ENCODE assay signal across 8 cellular contexts in the genomic region with DNA sequence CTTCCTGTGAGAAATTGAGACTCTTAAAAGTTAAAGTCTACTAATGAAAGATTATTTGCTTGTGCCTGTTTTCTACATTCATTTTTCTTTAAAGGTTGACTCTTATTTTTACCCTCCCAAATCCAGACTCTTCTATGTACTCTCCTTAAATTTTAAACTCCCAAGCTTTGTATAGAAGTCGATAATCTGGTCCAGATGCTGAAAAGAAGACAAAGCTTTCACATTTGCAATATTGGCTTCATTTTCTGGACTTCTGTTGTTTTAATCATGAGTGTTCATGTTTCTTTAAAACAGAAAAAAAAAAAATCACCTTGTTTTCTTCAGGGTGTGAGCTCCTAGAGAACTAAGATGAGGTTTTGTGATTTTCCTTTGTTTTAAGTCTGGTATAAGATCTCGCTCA. TPM values are rescaled to one million over a fixed set of nuclear protein-coding genes. Genes with fewer than 3 reads are reported as not detected.
DNase-seq lines count a peak whose midpoint lies in the region; ATAC-seq and TF ChIP-seq lines count a peak whose summit lies in the region.

No MANE protein-coding gene starts in this region.

- no peaks in the 10 kb centered on the region for H3K9me3 ChIP-seq in hepatocyte (ENCODE audit: low read depth)

- H3K27ac ChIP-seq in hepatocyte: peak overlapping the region; percentile 29

- CTCF ChIA-PET in activated naive CD4-positive, alpha-beta T cell treated with anti-CD3 and anti-CD28 coated beads for 36 hours (lab: Charles Lee): interaction anchor here (0.7 to 2.0 kb wide), 3 partner anchors 17 to 182 kb away, joined by 3 to 10 read pairs (median 3); no protein-coding TSS in a partner anchor
- CTCF ChIA-PET in activated CD4-positive, alpha-beta memory T cell treated with anti-CD3 and anti-CD28 coated beads, Interleukin-2, amount 10 ng/mL, durations not matched to agents 7 days and 5 days (lab: Charles Lee): interaction anchor here (1.1 to 1.7 kb wide), 3 partner anchors 13 to 182 kb away, joined by 3 to 5 read pairs (median 5); no protein-coding TSS in a partner anchor

- 92% methylated on average over 2 of the region's 2 CpGs for WGBS in hepatocyte (ENCODE audit: low lambda C conversion rate, missing lambda C conversion rate)

- peaks cover 15% of the 10 kb centered on the region for H3K4me1 ChIP-seq in hepatocyte (ENCODE audit: insufficient read depth)

- POLR2A ChIA-PET in activated CD4-positive, alpha-beta memory T cell treated with anti-CD3 and anti-CD28 coated beads, Interleukin-2, amount 10 ng/mL, durations not matched to agents 7 days and 5 days (lab: Charles Lee): interaction anchor here (0.9 to 2.3 kb wide), 4 partner anchors 12 to 53 kb away, joined by 3 to 8 read pairs (median 4); no protein-coding TSS in a partner anchor

- H3K9me3 Mint-ChIP-seq in activated naive CD4-positive, alpha-beta T cell treated with anti-CD3 and anti-CD28 coated beads for 36 hours: peaks cover 9% of the 10 kb centered on the region
- peaks cover 8% of the 10 kb centered on the region for H3K9me3 Mint-ChIP-seq in activated CD4-positive, alpha-beta memory T cell treated with anti-CD3 and anti-CD28 coated beads, Interleukin-2, amount 10 ng/mL, durations not matched to agents 7 days and 5 days
- peaks cover 16% of the 10 kb centered on the region in 2 donors for H3K9me3 Mint-ChIP-seq in stimulated activated naive CD8-positive, alpha-beta T cell treated with anti-CD3 and anti-CD28 coated beads, Interleukin-15, amount 100 ng/mL, for 72 hours

- no peak overlapping the region for H3K4me2 ChIP-seq in hepatocyte

- no peak overlapping the region for H3K4me3 ChIP-seq in hepatocyte

- H3K27me3 ChIP-seq in hepatocyte: no peaks in the 10 kb centered on the region

- H3K27me3 Mint-ChIP-seq in activated naive CD4-positive, alpha-beta T cell treated with anti-CD3 and anti-CD28 coated beads for 36 hours (ENCODE audit: low read depth): no peaks in the 10 kb centered on the region
- no peaks in the 10 kb centered on the region for H3K27me3 Mint-ChIP-seq in activated CD4-positive, alpha-beta memory T cell treated with anti-CD3 and anti-CD28 coated beads, Interleukin-2, amount 10 ng/mL, durations not matched to agents 7 days and 5 days
- no peaks in the 10 kb centered on the region for H3K27me3 Mint-ChIP-seq in stimulated activated naive CD8-positive, alpha-beta T cell treated with anti-CD3 and anti-CD28 coated beads, Interleukin-15, amount 100 ng/mL, for 72 hours

- intact Hi-C loops in activated naive CD4-positive, alpha-beta T cell treated with anti-CD3 and anti-CD28 coated beads for 36 hours (cut with micrococcal nuclease): no loop called here

- no peak for ATAC-seq in stimulated activated naive CD8-positive, alpha-beta T cell treated with anti-CD3 and anti-CD28 coated beads, Interleukin-15, amount 100 ng/mL, for 72 hours
- ATAC-seq in GM19023 (IDR thresholded peaks at IDR 0.05; ENCODE audit: unreplicated experiment): no peak

- no peak for DNase-seq in activated naive CD4-positive, alpha-beta T cell treated with anti-CD3 and anti-CD28 coated beads for 36 hours
- no peak for DNase-seq in activated naive CD4-positive, alpha-beta T cell treated with anti-CD3 and anti-CD28 coated beads, Interleukin-2, amount 50 U/mL, for 16 hours
- DNase-seq in activated CD4-positive, alpha-beta memory T cell treated with anti-CD3 and anti-CD28 coated beads, Interleukin-2, amount 10 ng/mL, durations not matched to agents 7 days and 5 days: no peak
- DNase-seq in hepatocyte (ENCODE audit: low spot score) (no peak), RKO (ENCODE audit: low spot score) (no peak), NCI-H1417 (lab: John Stamatoyannopoulos, UW) (no peak)
- no peak for DNase-seq in stimulated activated naive CD8-positive, alpha-beta T cell treated with anti-CD3 and anti-CD28 coated beads, Interleukin-15, amount 100 ng/mL, for 72 hours

- no peaks in the 10 kb centered on the region for H3K36me3 ChIP-seq in hepatocyte (replicated peaks; ENCODE audit: insufficient read depth, low read depth)

- no peak for TF ChIP-seq CTCF in hepatocyte (IDR thresholded peaks at IDR 0.05; ENCODE audit: poor library complexity)

- no peak overlapping the region for H2AFZ ChIP-seq in hepatocyte

- H3K4me1 Mint-ChIP-seq in activated naive CD4-positive, alpha-beta T cell treated with anti-CD3 and anti-CD28 coated beads for 36 hours (ENCODE audit: low read depth): peaks cover 27% of the 10 kb centered on the region
- peaks cover 39% of the 10 kb centered on the region for H3K4me1 Mint-ChIP-seq in activated CD4-positive, alpha-beta memory T cell treated with anti-CD3 and anti-CD28 coated beads, Interleukin-2, amount 10 ng/mL, durations not matched to agents 7 days and 5 days
- H3K4me1 Mint-ChIP-seq in stimulated activated naive CD8-positive, alpha-beta T cell treated with anti-CD3 and anti-CD28 coated beads, Interleukin-15, amount 100 ng/mL, for 72 hours: peaks cover 25% of the 10 kb centered on the region

- H4K20me1 ChIP-seq in hepatocyte (ENCODE audit: insufficient read depth, poor library complexity, severe bottlenecking): no peaks in the 10 kb centered on the region

- peak overlapping the region; percentile 85 for H3K27ac Mint-ChIP-seq in activated naive CD4-positive, alpha-beta T cell treated with anti-CD3 and anti-CD28 coated beads for 36 hours
- H3K27ac Mint-ChIP-seq in activated CD4-positive, alpha-beta memory T cell treated with anti-CD3 and anti-CD28 coated beads, Interleukin-2, amount 10 ng/mL, durations not matched to agents 7 days and 5 days: peak overlapping the region; percentile 81
- H3K27ac Mint-ChIP-seq in stimulated activated naive CD8-positive, alpha-beta T cell treated with anti-CD3 and anti-CD28 coated beads, Interleukin-15, amount 100 ng/mL, for 72 hours: peak overlapping the region; percentile 91 to 97

- no peaks in the 10 kb centered on the region for H3K9me2 ChIP-seq in hepatocyte (replicated peaks; ENCODE audit: insufficient read depth)

- no peak overlapping the region for H3K4me3 Mint-ChIP-seq in activated naive CD4-positive, alpha-beta T cell treated with anti-CD3 and anti-CD28 coated beads for 36 hours
- no peak overlapping the region for H3K4me3 Mint-ChIP-seq in activated CD4-positive, alpha-beta memory T cell treated with anti-CD3 and anti-CD28 coated beads, Interleukin-2, amount 10 ng/mL, durations not matched to agents 7 days and 5 days
- peak overlapping the region; percentile 38 to 39 for H3K4me3 Mint-ChIP-seq in stimulated activated naive CD8-positive, alpha-beta T cell treated with anti-CD3 and anti-CD28 coated beads, Interleukin-15, amount 100 ng/mL, for 72 hours

- peaks cover 42% of the 10 kb centered on the region for H3K36me3 Mint-ChIP-seq in activated naive CD4-positive, alpha-beta T cell treated with anti-CD3 and anti-CD28 coated beads for 36 hours (ENCODE audit: low read depth)
- peaks cover 61% of the 10 kb centered on the region for H3K36me3 Mint-ChIP-seq in activated CD4-positive, alpha-beta memory T cell treated with anti-CD3 and anti-CD28 coated beads, Interleukin-2, amount 10 ng/mL, durations not matched to agents 7 days and 5 days (ENCODE audit: low read depth)

- H3K79me2 ChIP-seq in hepatocyte: peaks cover 53% of the 10 kb centered on the region

RNA-seq across cellular contexts. Expression of a gene that starts 53.2 kb away (rescaled TPM):
- total RNA-seq in activated naive CD4-positive, alpha-beta T cell treated with anti-CD3 and anti-CD28 coated beads for 36 hours: 10 to 100 TPM; 23.6 to 24.6 TPM
- total RNA-seq in activated CD4-positive, alpha-beta memory T cell treated with anti-CD3 and anti-CD28 coated beads, Interleukin-2, amount 10 ng/mL, durations not matched to agents 7 days and 5 days: 10 to 100 TPM; 53.7 to 55.3 TPM
- total RNA-seq in hepatocyte: 46.1 and 50.8 TPM in 2 replicates
- 26.5 and 33.6 TPM in 2 replicates for polyA plus RNA-seq in hepatocyte

Comparison
In these comparisons a context has a peak if more than half of its experiments do, and no peak if none do; other contexts are left out.
1. H3K4me3 Mint-ChIP-seq: peak in stimulated activated naive CD8-positive, alpha-beta T cell treated with anti-CD3 and anti-CD28 coated beads, Interleukin-15, amount 100 ng/mL, for 72 hours (2 of 2); none in activated naive CD4-positive, alpha-beta T cell treated with anti-CD3 and anti-CD28 coated beads for 36 hours (single experiment) and activated CD4-positive, alpha-beta memory T cell treated with anti-CD3 and anti-CD28 coated beads, Interleukin-2, amount 10 ng/mL, durations not matched to agents 7 days and 5 days (single experiment).
2. Peak in every context shown above with its lines, with median percentiles within 50 percentile points of each other: H3K27ac Mint-ChIP-seq.